ENCODE assay signal across 30 cellular contexts in the genomic region with DNA sequence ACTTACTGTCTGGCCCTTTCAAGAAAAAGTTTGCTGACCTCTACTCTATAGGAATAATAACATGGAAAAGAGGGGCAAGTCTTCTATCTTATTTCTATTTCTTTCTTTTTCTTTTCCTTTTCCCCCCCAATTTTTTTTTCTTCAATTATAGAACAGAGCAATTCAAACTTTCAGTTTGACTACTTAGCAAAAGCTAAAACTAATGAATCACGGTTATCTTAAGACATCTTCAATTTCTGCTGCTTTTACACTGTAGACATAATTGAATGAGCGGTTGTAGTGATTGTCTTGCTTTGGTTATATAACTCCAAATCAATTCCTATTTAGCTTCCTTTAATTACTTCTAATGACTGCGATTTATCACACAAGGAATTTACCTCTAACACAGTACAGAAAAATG.
DNase-seq lines count a peak whose midpoint lies in the region; ATAC-seq and TF ChIP-seq lines count a peak whose summit lies in the region.
"Had no signal": no experiment of that assay in that cellular context is flagged by ENCODE, and none has a peak within 500 bp of the region (broad histone marks: within the 10 kb centered on the region; RNA-seq: fewer than 3 reads in every experiment).

No MANE protein-coding gene starts in this region.

- TF ChIP-seq CTCF in GM06990 (IDR thresholded peaks at IDR 0.05; ENCODE audit: insufficient read depth, low read length, poor library complexity, severe bottlenecking), result no peak

- ATAC-seq in GM19351 (IDR thresholded peaks at IDR 0.05; ENCODE audit: unreplicated experiment) (peak; percentile 37), HG02588 (IDR thresholded peaks at IDR 0.05; ENCODE audit: unreplicated experiment) (peak; percentile 36), HG03378 (IDR thresholded peaks at IDR 0.05; ENCODE audit: unreplicated experiment) (peak; percentile 31)
- ATAC-seq: effector memory CD8-positive, alpha-beta T cell; heart right ventricle; left colon; stimulated activated naive CD8-positive, alpha-beta T cell treated with anti-CD3 and anti-CD28 coated beads, Interleukin-15, amount 100 ng/mL, for 72 hours had no signal

- peak overlapping the region; percentile 13; the same call in 1 of the 2 replicates for H3K4me3 ChIP-seq in GM06990 (replicated peaks; ENCODE audit: low read depth, low read length)
- H3K4me3 ChIP-seq: cardiac muscle cell, coronary artery, heart right ventricle, prostate gland, tibial artery had no signal

- H3K27me3 ChIP-seq in GM06990 (replicated peaks; ENCODE audit: control insufficient read depth, insufficient read depth, low read length), result no peaks in the 10 kb centered on the region
- H3K27me3 ChIP-seq: cardiac muscle cell, heart right ventricle, tibial artery had no signal

- DNase-seq in GM06990 (ENCODE audit: extremely low read depth, insufficient read length), result no peak
- no peak for DNase-seq in retina
- DNase-seq in AG20443 (ENCODE audit: low spot score), result no peak
- no peak for DNase-seq in SKM-1 treated with dmso at 0.1 percent for 144 hours (lab: John Stamatoyannopoulos, UW; ENCODE audit: unreplicated experiment)
- DNase-seq in NCI-H187 treated with DMSO at 0.1 percent for 48 hours (lab: John Stamatoyannopoulos, UW), result no peak
- DNase-seq: 8988T; activated CD4-positive, alpha-beta T cell treated with anti-CD3 and anti-CD28 coated beads for 48 hours; activated naive CD4-positive, alpha-beta T cell treated with anti-CD3 and anti-CD28 coated beads, Interleukin-2, amount 50 U/mL, for 16 hours; AML-193; aorta; CD8-positive, alpha-beta memory T cell; effector memory CD8-positive, alpha-beta T cell; foreskin fibroblast; H7; heart right ventricle; left colon; mesenchymal stem cell; NCI-H1048; NCI-H2081; NCI-H226; OCI-M1; SK-N-SH; stimulated activated naive CD8-positive, alpha-beta T cell treated with anti-CD3 and anti-CD28 coated beads, Interleukin-15, amount 100 ng/mL, for 72 hours; tibial artery had no signal

- no peaks in the 10 kb centered on the region for H3K36me3 ChIP-seq in GM06990 (ENCODE audit: control insufficient read depth, insufficient read depth, low read length)
- H3K36me3 ChIP-seq: cardiac muscle cell, heart right ventricle, prostate gland, tibial artery had no signal
